ENCODE assay signal across 12 cellular contexts in genomic region chr22:22817468-22818201, GRCh38.
DNase-seq lines count a peak whose midpoint lies in the region; TF ChIP-seq lines count a peak whose summit lies in the region.
"Had no signal": no experiment of that assay in that cellular context is flagged by ENCODE, and none has a peak within 500 bp of the region (broad histone marks: within the 10 kb centered on the region; RNA-seq: fewer than 3 reads in every experiment).

No MANE protein-coding gene starts in this region.

- no peaks in the 10 kb centered on the region for H3K9me3 ChIP-seq in SU-DHL-6 (ENCODE audit: insufficient read depth, low read length)
- H3K9me3 ChIP-seq: testis had no signal

- no peak overlapping the region for H3K9ac ChIP-seq in SU-DHL-6 (ENCODE audit: low read length)

- no peak overlapping the region for H3K4me2 ChIP-seq in SU-DHL-6 (ENCODE audit: low read depth, low read length, poor library complexity, severe bottlenecking)

- no peaks in the 10 kb centered on the region for H4K20me1 ChIP-seq in SU-DHL-6 (ENCODE audit: low read depth, low read length)

- H3K36me3 ChIP-seq in SU-DHL-6 (ENCODE audit: low read length), result no peaks in the 10 kb centered on the region

- no peaks in the 10 kb centered on the region for H3F3A ChIP-seq in SU-DHL-6 (ENCODE audit: insufficient read depth)

- H3K4me3 ChIP-seq in SU-DHL-6 (ENCODE audit: insufficient read depth, low read length, poor library complexity, severe bottlenecking), result no peak overlapping the region
- H3K4me3 ChIP-seq: testis had no signal

- no peaks in the 10 kb centered on the region for H3K9me2 ChIP-seq in SU-DHL-6 (replicated peaks; ENCODE audit: insufficient read depth, low read length)

- DNase-seq in NCI-H1694 (lab: John Stamatoyannopoulos, UW), result peak; percentile 2
- no peak for DNase-seq in NCI-H1694 treated with DMSO at 0.1 percent for 48 hours (lab: John Stamatoyannopoulos, UW)
- DNase-seq in G401 (ENCODE audit: low spot score), result peak; percentile 41
- DNase-seq in mucosa of gallbladder (ENCODE audit: low spot score), result peak; percentile 56
- no peak for DNase-seq in SKM-1 (lab: John Stamatoyannopoulos, UW; ENCODE audit: unreplicated experiment)
- no peak for DNase-seq in GM10266 (ENCODE audit: extremely low spot score)
- DNase-seq in LoVo (ENCODE audit: low spot score), result no peak
- DNase-seq: NCI-H1092, NCI-H510A, occipital lobe, testis had no signal

- H3K79me2 ChIP-seq in SU-DHL-6 (ENCODE audit: insufficient read depth, low read length), result no peaks in the 10 kb centered on the region

- H3K27ac ChIP-seq in SU-DHL-6 (ENCODE audit: low read depth, low read length), result no peak overlapping the region
- H3K27ac ChIP-seq: testis had no signal

- H2AFZ ChIP-seq in SU-DHL-6 (ENCODE audit: low read depth, low read length, severe bottlenecking), result no peak overlapping the region

- no peaks in the 10 kb centered on the region for H3K27me3 ChIP-seq in SU-DHL-6 (ENCODE audit: low read length)
- H3K27me3 ChIP-seq: testis had no signal

- TF ChIP-seq CTCF in SU-DHL-6 (IDR thresholded peaks at IDR 0.05; ENCODE audit: insufficient read depth, low read length, poor library complexity, severe bottlenecking) (peak; percentile 23), GM10266 (IDR thresholded peaks at IDR 0.05; ENCODE audit: control insufficient read depth, insufficient read depth, low read depth, missing control alignments) (no peak)

- in situ Hi-C loops in G401 (cut with HindIII; ENCODE audit: low sequenced_read_pairs), result no loop called here

Comparison
In these comparisons a context has a peak if more than half of its experiments do, and no peak if none do; other contexts are left out.
1. DNase-seq: peak in NCI-H1694 (single experiment), G401 (single experiment) and mucosa of gallbladder (single experiment); none in NCI-H1694 treated with DMSO at 0.1 percent for 48 hours (single experiment), SKM-1 (single experiment), GM10266 (single experiment) and LoVo (single experiment).